ENCODE assay signal across 11 cellular contexts in genomic region chr9:123321874-123322770, GRCh38. TPM values are rescaled to one million over a fixed set of nuclear protein-coding genes. Genes with fewer than 3 reads are reported as not detected.
DNase-seq lines count a peak whose midpoint lies in the region; ATAC-seq, FAIRE-seq and TF ChIP-seq lines count a peak whose summit lies in the region.
"Had no signal": no experiment of that assay in that cellular context is flagged by ENCODE, and none has a peak within 500 bp of the region (broad histone marks: within the 10 kb centered on the region; RNA-seq: fewer than 3 reads in every experiment).

No MANE protein-coding gene starts in this region.

- H3K4me1 Mint-ChIP-seq in CD4-positive, alpha-beta T cell (ENCODE audit: low read depth): peaks cover 45% of the 10 kb centered on the region
- no peaks in the 10 kb centered on the region for H3K4me1 Mint-ChIP-seq in glutamatergic neuron (ENCODE audit: low read depth, unreplicated experiment)

- no peak for DNase-seq in CD4-positive, alpha-beta T cell
- DNase-seq in GM12878 (ENCODE audit: low read depth, low spot score) (no peak), middle frontal gyrus (ENCODE audit: extremely low spot score, low spot score) (no peak), NCI-H2081 (lab: John Stamatoyannopoulos, UW) (no peak), MV-4-11 (lab: John Stamatoyannopoulos, UW) (no peak), glutamatergic neuron (no peak)
- DNase-seq: DMS79 treated with DMSO at 0.1 percent for 48 hours, NCI-H774 had no signal

- no peaks in the 10 kb centered on the region for H3K79me2 ChIP-seq in GM12878 (ENCODE audit: control insufficient read depth, insufficient read depth, low read length)

- H3K9ac ChIP-seq in GM12878 (ENCODE audit: control insufficient read depth, insufficient read depth, low read length): peak overlapping the region; percentile 65

- TF ChIP-seq CTCF in CD4-positive, alpha-beta T cell (IDR thresholded peaks at IDR 0.05): no peak
- no peak for TF ChIP-seq CTCF in GM12878 (IDR thresholded peaks at IDR 0.05 in 2 of 3, conservative IDR thresholded peaks at IDR 0.05 in 1 of 3; ENCODE audit: control insufficient read depth in 2 of 3, extremely low read depth in 1 of 3, insufficient read depth in 1 of 3, low read depth in 3 of 3, low read length in 3 of 3)
- no peak for TF ChIP-seq CTCF in glutamatergic neuron (IDR thresholded peaks at IDR 0.05; ENCODE audit: partially characterized antibody, unreplicated experiment)

- peak overlapping the region; percentile 38 for H3K4me3 Mint-ChIP-seq in CD4-positive, alpha-beta T cell
- no peak overlapping the region for H3K4me3 Mint-ChIP-seq in glutamatergic neuron (ENCODE audit: unreplicated experiment)

- peak overlapping the region; percentile 91 for H3K4me2 ChIP-seq in GM12878 (ENCODE audit: control insufficient read depth, insufficient read depth)

- H4K20me1 ChIP-seq in GM12878 (ENCODE audit: control insufficient read depth, insufficient read depth): no peaks in the 10 kb centered on the region

- SMC1A ChIA-PET in GM12878 (lab: Charles Lee; ENCODE audit: uncharacterized antibody, unreplicated experiment): interaction anchor here (0.9 to 18.1 kb wide), 3 partner anchors 9 to 73 kb away, joined by 3 to 268 read pairs (median 5); no protein-coding TSS in a partner anchor

- no peaks in the 10 kb centered on the region for H3K27me3 ChIP-seq in CD4-positive, alpha-beta T cell (ENCODE audit: control insufficient read depth, insufficient read depth, low read length)
- H3K27me3 ChIP-seq in GM12878 (replicated peaks in 1 of 2; ENCODE audit: control insufficient read depth in 2 of 2, insufficient read depth in 2 of 2, low read length in 1 of 2): no peaks in the 10 kb centered on the region

- POLR2A ChIA-PET in CD4-positive, alpha-beta T cell (lab: Charles Lee): interaction anchor here (0.6 to 2.1 kb wide), 5 partner anchors 16 to 55 kb away, joined by 3 to 16 read pairs (median 7); partner anchors contain the start of gene STRBP
- POLR2A ChIA-PET in GM12878 (lab: Charles Lee): interaction anchor here (1.3 to 1.9 kb wide), 2 partner anchors 17 to 21 kb away, joined by 8 to 14 read pairs; no protein-coding TSS in a partner anchor

- H3K27me3 Mint-ChIP-seq in CD4-positive, alpha-beta T cell: no peaks in the 10 kb centered on the region
- H3K27me3 Mint-ChIP-seq in glutamatergic neuron (ENCODE audit: unreplicated experiment): peaks cover 5% of the 10 kb centered on the region

- TF ChIP-seq POLR2A in GM12878 (IDR thresholded peaks at IDR 0.05; ENCODE audit: low read depth, low read length): no peak; the same call in 1 of the 2 replicates

- H3K9me3 Mint-ChIP-seq in CD4-positive, alpha-beta T cell: no peaks in the 10 kb centered on the region
- peaks cover 2% of the 10 kb centered on the region for H3K9me3 Mint-ChIP-seq in glutamatergic neuron (ENCODE audit: unreplicated experiment)

- TF ChIP-seq EP300 in GM12878 (IDR thresholded peaks at IDR 0.05; ENCODE audit: borderline replicate concordance in 1 of 2, control insufficient read depth in 1 of 2, low read depth in 2 of 2, low read length in 2 of 2): no peak

- WGBS in GM12878 (ENCODE audit: insufficient coverage, insufficient replicate concordance, low lambda C conversion rate, missing lambda C conversion rate): 64% methylated on average over 6 of the region's 6 CpGs

- peak overlapping the region; percentile 83; the same call in 1 of the 2 replicates for H2AFZ ChIP-seq in GM12878 (ENCODE audit: control insufficient read depth, low read depth, low read length)

- in situ Hi-C loops in GM12878 (cut with MboI): no loop called here

- CTCF ChIA-PET in CD4-positive, alpha-beta T cell (lab: Charles Lee): interaction anchor here (1.2 kb wide), 1 partner anchor 28 kb away, joined by 4 read pairs; no protein-coding TSS in a partner anchor
- CTCF ChIA-PET in GM12878 (lab: Yijun Ruan, JAX): interaction anchor here (0.8 to 9.1 kb wide), 5 partner anchors 16 to 27 kb away, joined by 3 to 56 read pairs (median 7); no protein-coding TSS in a partner anchor

- no peak for TF ChIP-seq RAD21 in GM12878 (IDR thresholded peaks at IDR 0.05; ENCODE audit: insufficient read depth, low read depth, low read length)

- peak overlapping the region; percentile 45 for H3K4me3 ChIP-seq in GM12878

- H3K9me3 ChIP-seq in CD4-positive, alpha-beta T cell (ENCODE audit: control insufficient read depth, low read length): no peaks in the 10 kb centered on the region
- no peaks in the 10 kb centered on the region for H3K9me3 ChIP-seq in GM12878 (replicated peaks; ENCODE audit: control insufficient read depth, insufficient read depth, low read length)

- no peak for ATAC-seq in CD4-positive, alpha-beta T cell (ENCODE audit: poor library complexity)
- peak; percentile 37 for ATAC-seq in GM18873 (IDR thresholded peaks at IDR 0.05; ENCODE audit: low FRiP score, unreplicated experiment)
- ATAC-seq in HG03159 (IDR thresholded peaks at IDR 0.05; ENCODE audit: unreplicated experiment): peak; percentile 34
- peak; percentile 64 for ATAC-seq in GM12878

- H3K27ac ChIP-seq in CD4-positive, alpha-beta T cell (ENCODE audit: low read depth, low read length): peak overlapping the region; percentile 66
- H3K27ac ChIP-seq in GM12878 (ENCODE audit: control insufficient read depth, insufficient read depth): peak overlapping the region; percentile 89

- no peak for FAIRE-seq in GM12878 (lab: Jason Lieb, UNC)

- peaks cover 76% of the 10 kb centered on the region for H3K4me1 ChIP-seq in GM12878 (ENCODE audit: control insufficient read depth, insufficient read depth, low read length)

- H3K27ac Mint-ChIP-seq in CD4-positive, alpha-beta T cell: peak overlapping the region; percentile 97
- no peak overlapping the region for H3K27ac Mint-ChIP-seq in glutamatergic neuron (ENCODE audit: unreplicated experiment)

- H3K36me3 ChIP-seq in GM12878 (ENCODE audit: control insufficient read depth in 2 of 2, insufficient read depth in 2 of 2, low read length in 1 of 2): no peaks in the 10 kb centered on the region

- BruUV-seq in GM12878 (replicated peaks; lab: Mats Ljungman, UMichigan): no TSS peak

- H3K36me3 Mint-ChIP-seq in CD4-positive, alpha-beta T cell (ENCODE audit: low read depth): no peaks in the 10 kb centered on the region
- peaks cover 9% of the 10 kb centered on the region for H3K36me3 Mint-ChIP-seq in glutamatergic neuron (ENCODE audit: unreplicated experiment)

- intact Hi-C loops in CD4-positive, alpha-beta T cell (cut with DNase I, micrococcal nuclease): loop anchor here (1.0 to 5.0 kb wide), 4 partner anchors 17 to 55 kb away; partner anchors contain the start of gene STRBP (in 2 of the 2)
- intact Hi-C loops in GM12878 (cut with micrococcal nuclease; ENCODE audit: unreplicated experiment): loop anchor here (1.0 kb wide), 1 partner anchor 17 kb away; no protein-coding TSS in a partner anchor

- RAD21 ChIA-PET in GM12878 (lab: Charles Lee; ENCODE audit: unreplicated experiment): interaction anchor here (0.7 to 2.5 kb wide), 6 partner anchors 14 to 89 kb away, joined by 3 to 25 read pairs (median 4); no protein-coding TSS in a partner anchor

TF ChIP-seq in GM12878, 131 proteins besides CTCF, POLR2A, EP300 and RAD21 (continues in another document):
- TF ChIP-seq JUND (IDR thresholded peaks at IDR 0.05; ENCODE audit: low read depth, low read length) (no peak), IRF4 (IDR thresholded peaks at IDR 0.05; ENCODE audit: low read depth, low read length) (0 out of 2 replicates have a peak, but pooled peaks have one; percentile 37), SRF (IDR thresholded peaks at IDR 0.05; ENCODE audit: low read depth in 2 of 2, low read length in 2 of 2) (peak in 1 of 2 experiments; percentile 87; a peak in 2 of 4 replicates), STAT3 (IDR thresholded peaks at IDR 0.05; ENCODE audit: low read depth, low read length) (no peak), SMAD5 (IDR thresholded peaks at IDR 0.05; ENCODE audit: low read depth) (no peak)

RNA-seq across cellular contexts. Expression of gene CRB2, which starts 33.9 kb away (rescaled TPM):
- total RNA-seq in CD4-positive, alpha-beta T cell: not detected
- total RNA-seq in GM12878 (2013; cell fraction: nucleolus; rRNA removed): 0.51 and 1.2 TPM in 2 replicates
- total RNA-seq in GM12878 (2014; rRNA removed) (0.23 and 0.33 TPM in 2 replicates), GM12878 (2014; rRNA removed; fragmentation: Illumina TruSeq; extraction: Trizol) (0.27 and 0.28 TPM in 2 replicates), GM12878 (2021) (0.69 and 0.80 TPM in 2 replicates), glutamatergic neuron (ENCODE audit: unreplicated experiment) (6.8 TPM)
- polyA plus RNA-seq in GM12878 (2011; ENCODE audit: low read depth): 0.16 TPM
- polyA plus RNA-seq in GM12878 (2011; rRNA removed) (0.01 TPM in 2 replicates), GM12878 (2014; fragmentation: Illumina TruSeq; extraction: Trizol) (0.08 and 0.10 TPM in 2 replicates), GM12878 (2014; fragmentation: Nextera tagmentation; extraction: Ambion mirVana) (not detected), GM12878 (2014; rRNA removed) (0.38 and 0.47 TPM in 2 replicates), GM12878 (2016; fragmentation: Nextera tagmentation; extraction: Ambion mirVana) (under 1 TPM in 1 of 2 experiments, not detected in 1; 0.15 TPM)
- polyA plus RNA-seq in GM12878 (2011; cell fraction: cytosol; rRNA removed): 0.04 and 0.08 TPM in 2 replicates
- 0.25 and 0.26 TPM in 2 replicates for polyA plus RNA-seq in GM12878 (2011; cell fraction: nucleus; rRNA removed)
- 0.48 and 0.51 TPM in 2 replicates for polyA plus RNA-seq in GM12878 (2012)
- 0.07 and 0.10 TPM in 2 replicates for polyA minus RNA-seq in GM12878 (2011; rRNA and poly(A)+ RNA removed)
- not detected in 2 replicates for polyA minus RNA-seq in GM12878 (2011; cell fraction: cytosol; rRNA and poly(A)+ RNA removed)
- 0.10 and 0.12 TPM in 2 replicates for polyA minus RNA-seq in GM12878 (2011; cell fraction: nucleus; rRNA and poly(A)+ RNA removed)
- total RNA-seq: activated CD8-positive, alpha-beta memory T cell treated with anti-CD3 and anti-CD28 coated beads for 36 hours had no signal

RNA-seq across cellular contexts. Expression of gene STRBP, which starts 53.7 kb away (rescaled TPM):
- total RNA-seq in CD4-positive, alpha-beta T cell: 10 to 100 TPM; 10.9 to 12.0 TPM
- 96.6 and 97.9 TPM in 2 replicates for total RNA-seq in GM12878 (2013; cell fraction: nucleolus; rRNA removed)
- total RNA-seq in GM12878 (2014; rRNA removed) (60.5 and 67.8 TPM in 2 replicates), GM12878 (2014; rRNA removed; fragmentation: Illumina TruSeq; extraction: Trizol) (89.2 and 89.8 TPM in 2 replicates), GM12878 (2021) (80.8 and 89.4 TPM in 2 replicates), glutamatergic neuron (ENCODE audit: unreplicated experiment) (111 TPM)
- 41.4 TPM for polyA plus RNA-seq in GM12878 (2011; ENCODE audit: low read depth)
- polyA plus RNA-seq in GM12878 (2011; rRNA removed) (54.1 and 71.2 TPM in 2 replicates), GM12878 (2014; fragmentation: Illumina TruSeq; extraction: Trizol) (80.4 and 89.4 TPM in 2 replicates), GM12878 (2014; fragmentation: Nextera tagmentation; extraction: Ambion mirVana) (10 to 100 TPM; 31.0 to 50.1 TPM), GM12878 (2014; rRNA removed) (55.2 and 62.4 TPM in 2 replicates), GM12878 (2016; fragmentation: Nextera tagmentation; extraction: Ambion mirVana) (10 to 100 TPM; 95.0 to 96.8 TPM)
- polyA plus RNA-seq in GM12878 (2011; cell fraction: cytosol; rRNA removed): 20.4 and 23.0 TPM in 2 replicates
- 41.7 and 50.3 TPM in 2 replicates for polyA plus RNA-seq in GM12878 (2011; cell fraction: nucleus; rRNA removed)
- polyA plus RNA-seq in GM12878 (2012): 72.4 and 91.2 TPM in 2 replicates
- polyA minus RNA-seq in GM12878 (2011; rRNA and poly(A)+ RNA removed): 30.3 and 38.5 TPM in 2 replicates
- 20.2 and 22.0 TPM in 2 replicates for polyA minus RNA-seq in GM12878 (2011; cell fraction: cytosol; rRNA and poly(A)+ RNA removed)
- 27.6 and 58.4 TPM in 2 replicates for polyA minus RNA-seq in GM12878 (2011; cell fraction: nucleus; rRNA and poly(A)+ RNA removed)
